In genomic region chr14:51626788-51627187, GRCh38 we compare ENCODE assay signal across 1 cellular context.
TF ChIP-seq lines count a peak whose summit lies in the region.

No MANE protein-coding gene starts in this region.

TF ChIP-seq in GM12878, 131 proteins besides CTCF, POLR2A, EP300 and RAD21 (continued from another document):
- TF ChIP-seq, protein P1, sequence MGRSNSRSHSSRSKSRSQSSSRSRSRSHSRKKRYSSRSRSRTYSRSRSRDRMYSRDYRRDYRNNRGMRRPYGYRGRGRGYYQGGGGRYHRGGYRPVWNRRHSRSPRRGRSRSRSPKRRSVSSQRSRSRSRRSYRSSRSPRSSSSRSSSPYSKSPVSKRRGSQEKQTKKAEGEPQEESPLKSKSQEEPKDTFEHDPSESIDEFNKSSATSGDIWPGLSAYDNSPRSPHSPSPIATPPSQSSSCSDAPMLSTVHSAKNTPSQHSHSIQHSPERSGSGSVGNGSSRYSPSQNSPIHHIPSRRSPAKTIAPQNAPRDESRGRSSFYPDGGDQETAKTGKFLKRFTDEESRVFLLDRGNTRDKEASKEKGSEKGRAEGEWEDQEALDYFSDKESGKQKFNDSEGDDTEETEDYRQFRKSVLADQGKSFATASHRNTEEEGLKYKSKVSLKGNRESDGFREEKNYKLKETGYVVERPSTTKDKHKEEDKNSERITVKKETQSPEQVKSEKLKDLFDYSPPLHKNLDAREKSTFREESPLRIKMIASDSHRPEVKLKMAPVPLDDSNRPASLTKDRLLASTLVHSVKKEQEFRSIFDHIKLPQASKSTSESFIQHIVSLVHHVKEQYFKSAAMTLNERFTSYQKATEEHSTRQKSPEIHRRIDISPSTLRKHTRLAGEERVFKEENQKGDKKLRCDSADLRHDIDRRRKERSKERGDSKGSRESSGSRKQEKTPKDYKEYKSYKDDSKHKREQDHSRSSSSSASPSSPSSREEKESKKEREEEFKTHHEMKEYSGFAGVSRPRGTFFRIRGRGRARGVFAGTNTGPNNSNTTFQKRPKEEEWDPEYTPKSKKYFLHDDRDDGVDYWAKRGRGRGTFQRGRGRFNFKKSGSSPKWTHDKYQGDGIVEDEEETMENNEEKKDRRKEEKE (IDR thresholded peaks at IDR 0.05), result no peak
TF ChIP-seq in GM12878: peak in this region for 0.
